ENCODE assay signal across 8 cellular contexts in genomic region chr5:77143998-77144836, GRCh38. TPM values are rescaled to one million over a fixed set of nuclear protein-coding genes. Genes with fewer than 3 reads are reported as not detected.
DNase-seq lines count a peak whose midpoint lies in the region; TF ChIP-seq lines count a peak whose summit lies in the region.

No MANE protein-coding gene starts in this region.

- peak; percentile 86 for TF ChIP-seq CTCF in GM20000 (IDR thresholded peaks at IDR 0.05; ENCODE audit: extremely low read depth, missing control alignments)
- peak; percentile 95 for TF ChIP-seq CTCF in chondrocyte (IDR thresholded peaks at IDR 0.05)

- no peaks in the 10 kb centered on the region for H3K36me3 Mint-ChIP-seq in chondrocyte (ENCODE audit: low read depth)

- H3K27ac Mint-ChIP-seq in chondrocyte (ENCODE audit: unreplicated experiment): peak overlapping the region; percentile 56

- H3K27me3 Mint-ChIP-seq in chondrocyte (ENCODE audit: low read depth): no peaks in the 10 kb centered on the region

- H3K4me3 Mint-ChIP-seq in chondrocyte (ENCODE audit: unreplicated experiment): no peak overlapping the region

- peak; percentile 96 for DNase-seq in Ammon's horn (ENCODE audit: low spot score)
- peak; percentile 62 for DNase-seq in GM20000 (ENCODE audit: low spot score)
- DNase-seq in NCI-H2227 treated with DMSO at 0.1 percent for 48 hours (lab: John Stamatoyannopoulos, UW): peak; percentile 16
- peak; percentile 31 for DNase-seq in activated CD4-positive, alpha-beta T cell treated with anti-CD3 and anti-CD28 coated beads for 1 hour
- DNase-seq in chondrocyte (ENCODE audit: low spot score): no peak
- peak; percentile 87 for DNase-seq in left kidney (ENCODE audit: low read depth, low spot score)
- peak; percentile 54 for DNase-seq in stimulated activated CD4-positive, alpha-beta T cell treated with anti-CD3 and anti-CD28 coated beads, Interleukin-4, amount 100 ng/mL, for 1 hour
- no peak for DNase-seq in cortex of kidney (lab: John Stamatoyannopoulos, UW)

- peaks cover 24% of the 10 kb centered on the region for H3K4me1 Mint-ChIP-seq in chondrocyte (ENCODE audit: low read depth)

- peaks cover 2% of the 10 kb centered on the region for H3K9me3 Mint-ChIP-seq in chondrocyte (ENCODE audit: low read depth)

RNA-seq across cellular contexts. Expression of gene ZBED3, which starts 57.1 kb away (rescaled TPM):
- total RNA-seq in chondrocyte: 10.7 to 15.8 TPM (median 14.7 TPM) in 3 replicates

Comparison
In these comparisons a context has a peak if more than half of its experiments do, and no peak if none do; other contexts are left out.
1. DNase-seq: peak in Ammon's horn (single experiment), GM20000 (single experiment), NCI-H2227 treated with DMSO at 0.1 percent for 48 hours (single experiment), activated CD4-positive, alpha-beta T cell treated with anti-CD3 and anti-CD28 coated beads for 1 hour (single experiment), left kidney (single experiment) and stimulated activated CD4-positive, alpha-beta T cell treated with anti-CD3 and anti-CD28 coated beads, Interleukin-4, amount 100 ng/mL, for 1 hour (single experiment); none in chondrocyte (single experiment) and cortex of kidney (single experiment).